ENCODE assay signal across 25 cellular contexts in genomic region chr2:241425368-241425767, GRCh38.
"Had no signal": no experiment of that assay in that cellular context is flagged by ENCODE, and none has a peak within 500 bp of the region (broad histone marks: within the 10 kb centered on the region; RNA-seq: fewer than 3 reads in every experiment).

No MANE protein-coding gene starts in this region.

- H3K9me3 ChIP-seq: ascending aorta, body of pancreas had no signal

- DNase-seq: activated CD4-positive, alpha-beta memory T cell treated with anti-CD3 and anti-CD28 coated beads, Interleukin-2, amount 10 ng/mL, durations not matched to agents 7 days and 5 days; activated CD4-positive, alpha-beta T cell treated with anti-CD3 and anti-CD28 coated beads for 36 hours; activated CD4-positive, alpha-beta T cell treated with anti-CD3 and anti-CD28 coated beads, Interleukin-2, amount 50 U/mL, for 1 hour; activated naive CD4-positive, alpha-beta T cell treated with anti-CD3 and anti-CD28 coated beads, Interleukin-2, amount 50 U/mL, for 16 hours; activated naive CD8-positive, alpha-beta T cell treated with anti-CD3 and anti-CD28 coated beads, Interleukin-2, amount 10 ng/mL, durations not matched to agents 7 days and 5 days; activated T-cell treated with anti-CD3 and anti-CD28 coated beads for 4 hours; adrenal gland; body of pancreas; Karpas-422; MM.1S; NCI-H1105; NCI-H1436; NCI-H187 treated with DMSO at 0.1 percent for 48 hours; NCI-H345; NCI-H510A; NCI-H526 treated with DMSO at 0.1 percent for 48 hours; NCI-H82; RPMI8226; T-helper 1 cell had no signal

- H3K27me3 ChIP-seq: adrenal gland, ascending aorta, body of pancreas had no signal

- H3K4me3 ChIP-seq: adrenal gland, ascending aorta, body of pancreas, K562, SK-N-MC had no signal

- H3K27ac ChIP-seq: adrenal gland, ascending aorta, body of pancreas, SK-N-MC, VCaP had no signal

- H3K4me1 ChIP-seq: adrenal gland, ascending aorta, body of pancreas had no signal

- ATAC-seq: activated CD4-positive, alpha-beta T cell treated with anti-CD3 and anti-CD28 coated beads for 36 hours; body of pancreas; K562; Panc1; Right ventricle myocardium inferior had no signal
